Comparison of ENCODE assay signal across 9 cellular contexts in the genomic region with DNA sequence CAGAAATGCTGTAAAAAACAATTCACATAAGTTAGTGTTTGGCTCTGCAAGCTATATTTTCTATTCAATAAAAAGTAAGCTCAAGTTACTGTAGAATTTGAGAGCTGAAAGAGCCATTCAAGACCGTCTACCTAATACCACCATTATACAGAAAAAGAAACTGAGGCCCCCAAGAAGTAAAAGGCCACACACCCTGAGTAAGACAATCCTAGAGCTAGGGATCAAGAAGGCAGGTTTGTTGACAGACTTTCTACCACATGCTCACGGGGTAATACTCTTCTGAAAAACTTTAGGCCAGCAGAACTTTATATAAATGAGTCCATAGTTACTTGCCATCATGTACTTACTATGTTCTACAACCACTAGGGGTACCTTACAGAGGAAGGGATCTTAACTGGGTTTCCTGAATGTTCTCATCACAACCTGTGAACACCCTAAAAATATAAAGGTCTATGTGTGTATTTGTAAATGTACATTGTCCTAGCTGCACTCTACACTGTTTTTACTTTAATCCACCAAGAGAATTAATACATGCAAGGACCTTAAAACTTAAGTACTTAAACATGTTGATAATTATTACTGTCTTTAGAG. TPM values are rescaled to one million over a fixed set of nuclear protein-coding genes. Genes with fewer than 3 reads are reported as not detected.
A peak's percentile ranks its signal among the peaks of the same experiment; 100 is the strongest.
DNase-seq lines count a peak whose midpoint lies in the region; ATAC-seq and TF ChIP-seq lines count a peak whose summit lies in the region.
"Had no signal": no experiment of that assay in that cellular context is flagged by ENCODE, and none has a peak within 500 bp of the region (broad histone marks: within the 10 kb centered on the region; RNA-seq: fewer than 3 reads in every experiment).

No MANE protein-coding gene starts in this region.

- no peak overlapping the region for H3K27ac ChIP-seq in Karpas-422 (ENCODE audit: low read length)

- H3K79me2 ChIP-seq in Karpas-422 (ENCODE audit: low read length) = peaks cover 63% of the 10 kb centered on the region

- no peak overlapping the region for H3K9ac ChIP-seq in Karpas-422 (ENCODE audit: low read length)

- no peak overlapping the region for H3K27ac Mint-ChIP-seq in activated CD4-positive, alpha-beta T cell treated with anti-CD3 and anti-CD28 coated beads, Interleukin-2, amount 10 ng/mL, durations not matched to agents 24 days and 14 days
- peak overlapping the region; percentile 1 for H3K27ac Mint-ChIP-seq in activated T-helper 17 cell treated with anti-CD3 and anti-CD28 coated beads, Interleukin-2, amount 50 U/mL, for 72 hours
- no peak overlapping the region for H3K27ac Mint-ChIP-seq in neural crest cell (ENCODE audit: unreplicated experiment)

- peaks cover 47% of the 10 kb centered on the region for H3K4me1 Mint-ChIP-seq in activated CD4-positive, alpha-beta T cell treated with anti-CD3 and anti-CD28 coated beads, Interleukin-2, amount 10 ng/mL, durations not matched to agents 24 days and 14 days
- H3K4me1 Mint-ChIP-seq in activated T-helper 17 cell treated with anti-CD3 and anti-CD28 coated beads, Interleukin-2, amount 50 U/mL, for 72 hours = peaks cover 11% of the 10 kb centered on the region
- peaks cover 30% of the 10 kb centered on the region for H3K4me1 Mint-ChIP-seq in neural crest cell

- H3K27me3 Mint-ChIP-seq in activated CD4-positive, alpha-beta T cell treated with anti-CD3 and anti-CD28 coated beads, Interleukin-2, amount 10 ng/mL, durations not matched to agents 24 days and 14 days = no peaks in the 10 kb centered on the region
- no peaks in the 10 kb centered on the region for H3K27me3 Mint-ChIP-seq in activated T-helper 17 cell treated with anti-CD3 and anti-CD28 coated beads, Interleukin-2, amount 50 U/mL, for 72 hours
- H3K27me3 Mint-ChIP-seq in neural crest cell (ENCODE audit: low read depth) = peaks cover 5% of the 10 kb centered on the region

- intact Hi-C loops in activated CD4-positive, alpha-beta T cell treated with anti-CD3 and anti-CD28 coated beads, Interleukin-2, amount 10 ng/mL, durations not matched to agents 24 days and 14 days (cut with micrococcal nuclease) = loop anchor here (5.0 to 10.0 kb wide), 3 partner anchors 267 to 1618 kb away; a partner anchor contains a TSS

- H2AFZ ChIP-seq in Karpas-422 (ENCODE audit: low read length) = no peak overlapping the region

- H3K4me3 Mint-ChIP-seq in activated CD4-positive, alpha-beta T cell treated with anti-CD3 and anti-CD28 coated beads, Interleukin-2, amount 10 ng/mL, durations not matched to agents 24 days and 14 days = peak overlapping the region; percentile 30
- peak overlapping the region; percentile 4 for H3K4me3 Mint-ChIP-seq in activated T-helper 17 cell treated with anti-CD3 and anti-CD28 coated beads, Interleukin-2, amount 50 U/mL, for 72 hours
- peak overlapping the region; percentile 83 for H3K4me3 Mint-ChIP-seq in neural crest cell

- peak overlapping the region; percentile 6 for H3K4me2 ChIP-seq in Karpas-422 (ENCODE audit: low read depth, low read length, poor library complexity, severe bottlenecking)

- no peak for ATAC-seq in activated T-helper 17 cell treated with anti-CD3 and anti-CD28 coated beads, Interleukin-2, amount 50 U/mL, for 72 hours (replicated peaks)
- ATAC-seq in HG03565 (IDR thresholded peaks at IDR 0.05; ENCODE audit: unreplicated experiment) (no peak), GM19397 (IDR thresholded peaks at IDR 0.05; ENCODE audit: unreplicated experiment) (no peak)

- H3K4me3 ChIP-seq in Karpas-422 (ENCODE audit: low read length) = no peak overlapping the region

- peaks cover 30% of the 10 kb centered on the region for H3K4me1 ChIP-seq in Karpas-422 (ENCODE audit: low read length)
- H3K4me1 ChIP-seq: BE2C had no signal

- peaks cover 41% of the 10 kb centered on the region; the same call in 1 of the 2 replicates for H3K36me3 ChIP-seq in Karpas-422 (ENCODE audit: insufficient read depth, low read length)

- no peaks in the 10 kb centered on the region for H3K9me3 ChIP-seq in Karpas-422 (ENCODE audit: low read length)
- H3K9me3 ChIP-seq: BE2C had no signal

- H4K20me1 ChIP-seq in Karpas-422 (ENCODE audit: insufficient read depth, low read depth, low read length) = no peaks in the 10 kb centered on the region

- H3K9me3 Mint-ChIP-seq in activated CD4-positive, alpha-beta T cell treated with anti-CD3 and anti-CD28 coated beads, Interleukin-2, amount 10 ng/mL, durations not matched to agents 24 days and 14 days = no peaks in the 10 kb centered on the region
- H3K9me3 Mint-ChIP-seq in activated T-helper 17 cell treated with anti-CD3 and anti-CD28 coated beads, Interleukin-2, amount 50 U/mL, for 72 hours = no peaks in the 10 kb centered on the region
- H3K9me3 Mint-ChIP-seq in neural crest cell = no peaks in the 10 kb centered on the region

- H3K9me2 ChIP-seq in Karpas-422 (replicated peaks; ENCODE audit: insufficient read depth, low read length) = no peaks in the 10 kb centered on the region

- no peaks in the 10 kb centered on the region for H3K27me3 ChIP-seq in Karpas-422 (ENCODE audit: low read length)
- H3K27me3 ChIP-seq: BE2C had no signal

- no peak for DNase-seq in activated CD4-positive, alpha-beta T cell treated with anti-CD3 and anti-CD28 coated beads, Interleukin-2, amount 10 ng/mL, durations not matched to agents 24 days and 14 days
- DNase-seq in activated CD4-positive, alpha-beta T cell treated with anti-CD3 and anti-CD28 coated beads, Interleukin-2, amount 50 U/mL, for 48 hours = no peak
- DNase-seq in Karpas-422 (peak; percentile 56), neural crest cell (ENCODE audit: low read depth, low spot score) (no peak), HuH-7 (ENCODE audit: low spot score) (no peak)
- DNase-seq: BE2C had no signal

- H3K36me3 Mint-ChIP-seq in activated CD4-positive, alpha-beta T cell treated with anti-CD3 and anti-CD28 coated beads, Interleukin-2, amount 10 ng/mL, durations not matched to agents 24 days and 14 days (ENCODE audit: low read depth) = peaks cover 39% of the 10 kb centered on the region
- H3K36me3 Mint-ChIP-seq in activated T-helper 17 cell treated with anti-CD3 and anti-CD28 coated beads, Interleukin-2, amount 50 U/mL, for 72 hours (ENCODE audit: low read depth) = peaks cover 59% of the 10 kb centered on the region
- H3K36me3 Mint-ChIP-seq in neural crest cell (ENCODE audit: low read depth) = peaks cover 21% of the 10 kb centered on the region

- TF ChIP-seq CTCF in neural crest cell (conservative IDR thresholded peaks at IDR 0.05) = peak; percentile 43

RNA-seq across cellular contexts. Expression of a gene that starts 2.7 kb away (rescaled TPM):
- 99.7 and 105 TPM in 2 replicates for total RNA-seq in activated CD4-positive, alpha-beta T cell treated with anti-CD3 and anti-CD28 coated beads, Interleukin-2, amount 10 ng/mL, durations not matched to agents 24 days and 14 days
- 60.9 and 69.6 TPM in 2 replicates for total RNA-seq in Karpas-422 (2014; rRNA removed; shearing (Covaris generic); ENCODE audit: low replicate concordance)
- 100 to 1,000 TPM in 1 of 2 donors, 10 to 100 TPM in 1; 46.8 to 107 TPM for total RNA-seq in activated T-helper 17 cell treated with anti-CD3 and anti-CD28 coated beads, Interleukin-2, amount 50 U/mL, for 72 hours
- total RNA-seq in neural crest cell = 71.2 and 76.4 TPM in 2 replicates

Comparison
In these comparisons a context has a peak if more than half of its experiments do, and no peak if none do; other contexts are left out.
1. H3K4me3 Mint-ChIP-seq: peak in every context shown above with its lines; median percentile 83 in neural crest cell; 30 in activated CD4-positive, alpha-beta T cell treated with anti-CD3 and anti-CD28 coated beads, Interleukin-2, amount 10 ng/mL, durations not matched to agents 24 days and 14 days; 4 in activated T-helper 17 cell treated with anti-CD3 and anti-CD28 coated beads, Interleukin-2, amount 50 U/mL, for 72 hours.